30 cellular contexts compared by ENCODE assay signal in the genomic region with DNA sequence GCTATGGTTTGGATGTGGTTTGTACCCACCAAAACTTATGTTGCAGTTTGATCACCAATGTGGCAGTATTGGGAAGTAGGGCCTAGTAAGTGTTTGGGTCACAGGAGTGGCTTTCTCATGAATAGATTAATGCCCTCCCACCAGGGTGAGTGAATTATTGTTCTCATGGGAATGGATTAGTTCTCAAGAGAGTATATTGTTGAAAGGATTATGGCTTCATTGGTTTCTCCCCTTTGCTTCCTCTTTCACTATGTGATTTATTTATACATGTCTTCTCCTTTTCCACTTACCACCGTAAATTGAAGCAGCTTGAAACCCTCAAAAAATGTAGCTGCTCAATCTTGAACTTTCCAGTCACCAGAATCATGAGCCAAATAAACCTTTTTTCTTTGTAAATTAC. TPM values are rescaled to one million over a fixed set of nuclear protein-coding genes. Genes with fewer than 3 reads are reported as not detected.
DNase-seq lines count a peak whose midpoint lies in the region; ATAC-seq, FAIRE-seq and TF ChIP-seq lines count a peak whose summit lies in the region.
"Had no signal": no experiment of that assay in that cellular context is flagged by ENCODE, and none has a peak within 500 bp of the region (broad histone marks: within the 10 kb centered on the region; RNA-seq: fewer than 3 reads in every experiment).

No MANE protein-coding gene starts in this region.

- TF ChIP-seq EP300 in GM12878 (IDR thresholded peaks at IDR 0.05; ENCODE audit: borderline replicate concordance in 1 of 2, control insufficient read depth in 1 of 2, low read depth in 2 of 2, low read length in 2 of 2), result no peak

- H3K36me3 ChIP-seq in GM12878 (ENCODE audit: control insufficient read depth in 2 of 2, insufficient read depth in 2 of 2, low read length in 1 of 2), result peaks cover 6 to 24% of the 10 kb centered on the region in 2 experiments

- TF ChIP-seq CTCF in D721Med (IDR thresholded peaks at IDR 0.05; ENCODE audit: insufficient read depth, missing control alignments), result no peak
- TF ChIP-seq CTCF in GM12878 (IDR thresholded peaks at IDR 0.05 in 2 of 3, conservative IDR thresholded peaks at IDR 0.05 in 1 of 3; ENCODE audit: control insufficient read depth in 2 of 3, extremely low read depth in 1 of 3, insufficient read depth in 1 of 3, low read depth in 3 of 3, low read length in 3 of 3), result no peak

- RAD21 ChIA-PET in GM12878 (lab: Charles Lee; ENCODE audit: unreplicated experiment), result interaction anchor here (1.1 kb wide), 1 partner anchor 9 kb away, joined by 5 read pairs; no protein-coding TSS in a partner anchor

- FAIRE-seq in D721Med (lab: Jason Lieb, UNC), result peak; percentile 41
- no peak for FAIRE-seq in GM12878 (lab: Jason Lieb, UNC)

- H2AFZ ChIP-seq in GM12878 (ENCODE audit: control insufficient read depth, low read depth, low read length), result no peak overlapping the region; the same call in 1 of the 2 replicates

- no peak overlapping the region for H3K9ac ChIP-seq in GM12878 (ENCODE audit: control insufficient read depth, insufficient read depth, low read length)
- H3K9ac ChIP-seq: SK-N-SH had no signal

- peak; percentile 30 for ATAC-seq in HG02798 (IDR thresholded peaks at IDR 0.05; ENCODE audit: poor library complexity, unreplicated experiment)
- ATAC-seq in GM12878, result peak; percentile 61
- ATAC-seq in activated T-cell treated with anti-CD3 and anti-CD28 coated beads, Interleukin-2, amount 50 U/mL, for 72 hours (replicated peaks in 1 of 2), result no peak
- no peak for ATAC-seq in HG03175 (IDR thresholded peaks at IDR 0.05; ENCODE audit: unreplicated experiment)
- ATAC-seq in SK-N-SH treated with all-trans-retinoic acid at 6 μM for 48 hours, result no peak
- ATAC-seq: stimulated activated naive CD8-positive, alpha-beta T cell treated with anti-CD3 and anti-CD28 coated beads, Interleukin-15, amount 100 ng/mL, for 72 hours had no signal

- no peak for TF ChIP-seq RAD21 in GM12878 (IDR thresholded peaks at IDR 0.05; ENCODE audit: insufficient read depth, low read depth, low read length)

- in situ Hi-C loops in GM12878 (cut with MboI), result no loop called here

- WGBS in GM12878 (ENCODE audit: insufficient coverage, insufficient replicate concordance, low lambda C conversion rate, missing lambda C conversion rate), result 5% methylated on average over 1 of the region's 1 CpG

- H3K27me3 Mint-ChIP-seq in activated T-cell treated with anti-CD3 and anti-CD28 coated beads, Interleukin-2, amount 50 U/mL, for 72 hours (ENCODE audit: low read depth), result no peaks in the 10 kb centered on the region
- H3K27me3 Mint-ChIP-seq in activated T-helper 1 cell treated with anti-CD3 and anti-CD28 coated beads, Interleukin-12 subunit alpha, Interleukin-12 subunit beta, Interleukin-2, Interleukin-4 antibody, amounts not matched to agents 30 ng/mL and 10 ng/mL and 1 ng/mL, durations not matched to agents 14 hours and 24 hours and 36 hours (ENCODE audit: insufficient read depth), result no peaks in the 10 kb centered on the region
- H3K27me3 Mint-ChIP-seq: activated CD4-positive, alpha-beta memory T cell treated with anti-CD3 and anti-CD28 coated beads, Interleukin-2, amount 10 ng/mL, durations not matched to agents 7 days and 5 days; CD4-positive, alpha-beta memory T cell; stimulated activated naive CD8-positive, alpha-beta T cell treated with anti-CD3 and anti-CD28 coated beads, Interleukin-15, amount 100 ng/mL, for 72 hours had no signal

- no peak for TF ChIP-seq POLR2A in GM12878 (IDR thresholded peaks at IDR 0.05; ENCODE audit: low read depth, low read length)

- no peaks in the 10 kb centered on the region for H3K27me3 ChIP-seq in GM12878 (replicated peaks in 1 of 2; ENCODE audit: control insufficient read depth in 2 of 2, insufficient read depth in 2 of 2, low read length in 1 of 2)
- H3K27me3 ChIP-seq: tibial artery had no signal

- no peak overlapping the region for H3K4me3 Mint-ChIP-seq in activated T-cell treated with anti-CD3 and anti-CD28 coated beads, Interleukin-2, amount 50 U/mL, for 72 hours
- no peak overlapping the region for H3K4me3 Mint-ChIP-seq in activated T-helper 1 cell treated with anti-CD3 and anti-CD28 coated beads, Interleukin-12 subunit alpha, Interleukin-12 subunit beta, Interleukin-2, Interleukin-4 antibody, amounts not matched to agents 30 ng/mL and 10 ng/mL and 1 ng/mL, durations not matched to agents 14 hours and 24 hours and 36 hours
- H3K4me3 Mint-ChIP-seq: activated CD4-positive, alpha-beta memory T cell treated with anti-CD3 and anti-CD28 coated beads, Interleukin-2, amount 10 ng/mL, durations not matched to agents 7 days and 5 days; CD4-positive, alpha-beta memory T cell; stimulated activated naive CD8-positive, alpha-beta T cell treated with anti-CD3 and anti-CD28 coated beads, Interleukin-15, amount 100 ng/mL, for 72 hours; T-helper 2 cell treated with Interferon-gamma antibody and Interleukin-4, amounts not matched to agents 5 μg/mL and 100 μg/mL, for 36 hours had no signal

- no peaks in the 10 kb centered on the region for H4K20me1 ChIP-seq in GM12878 (ENCODE audit: control insufficient read depth, insufficient read depth)

- H3K79me2 ChIP-seq in GM12878 (ENCODE audit: control insufficient read depth, insufficient read depth, low read length), result no peaks in the 10 kb centered on the region; the same call in none of the 2 replicates

- peaks cover 11% of the 10 kb centered on the region for H3K9me3 ChIP-seq in GM12878 (replicated peaks; ENCODE audit: control insufficient read depth, insufficient read depth, low read length)
- H3K9me3 ChIP-seq: SK-N-SH, tibial artery had no signal

- H3K4me1 Mint-ChIP-seq in activated T-cell treated with anti-CD3 and anti-CD28 coated beads, Interleukin-2, amount 50 U/mL, for 72 hours (ENCODE audit: low read depth), result no peaks in the 10 kb centered on the region
- no peaks in the 10 kb centered on the region for H3K4me1 Mint-ChIP-seq in activated T-helper 1 cell treated with anti-CD3 and anti-CD28 coated beads, Interleukin-12 subunit alpha, Interleukin-12 subunit beta, Interleukin-2, Interleukin-4 antibody, amounts not matched to agents 30 ng/mL and 10 ng/mL and 1 ng/mL, durations not matched to agents 14 hours and 24 hours and 36 hours (ENCODE audit: low read depth)

- H3K4me2 ChIP-seq in GM12878 (ENCODE audit: control insufficient read depth, insufficient read depth), result peak overlapping the region; percentile 41; the same call in 1 of the 2 replicates
- H3K4me2 ChIP-seq: SK-N-SH had no signal

- H3K4me3 ChIP-seq in GM12878, result no peak overlapping the region
- H3K4me3 ChIP-seq: tibial artery had no signal

- CTCF ChIA-PET in GM12878 (lab: Yijun Ruan, JAX), result interaction anchor here (1.2 to 1.8 kb wide), 2 partner anchors 8 to 13 kb away, joined by 3 to 4 read pairs; no protein-coding TSS in a partner anchor

- DNase-seq in D721Med (ENCODE audit: insufficient read length, low spot score) (no peak), NAMALWA (ENCODE audit: low spot score) (peak; percentile 52), GM12878 (ENCODE audit: low read depth, low spot score) (peak; percentile 41)
- DNase-seq in activated T-cell treated with anti-CD3 and anti-CD28 coated beads, Interleukin-2, amount 50 U/mL, for 72 hours, result no peak
- DNase-seq in activated T-helper 1 cell treated with anti-CD3 and anti-CD28 coated beads, Interleukin-12 subunit alpha, Interleukin-12 subunit beta, Interleukin-2, Interleukin-4 antibody, amounts not matched to agents 30 ng/mL and 10 ng/mL and 1 ng/mL, durations not matched to agents 14 hours and 24 hours and 36 hours (ENCODE audit: low spot score), result no peak
- DNase-seq: activated CD4-positive, alpha-beta memory T cell treated with anti-CD3 and anti-CD28 coated beads, Interleukin-2, amount 10 ng/mL, durations not matched to agents 7 days and 5 days; activated CD4-positive, CD25-positive, alpha-beta regulatory T cell; activated naive CD4-positive, alpha-beta T cell treated with Interleukin-2 at 50 U/mL for 16 hours; aorta; CD4-positive, alpha-beta memory T cell; DMS53; GF-D8; GOT3; KG1; mesenchymal stem cell; NCI-H1105; NCI-H2081; NCI-H510A; retina; SK-N-SH; stimulated activated CD4-positive, alpha-beta T cell treated with anti-CD3 and anti-CD28 coated beads, Interleukin-4, amount 100 ng/mL, for 4 hours; stimulated activated naive CD8-positive, alpha-beta T cell treated with anti-CD3 and anti-CD28 coated beads, Interleukin-15, amount 100 ng/mL, for 72 hours; tibial artery had no signal

- SMC1A ChIA-PET in GM12878 (lab: Charles Lee; ENCODE audit: uncharacterized antibody, unreplicated experiment), result interaction anchor here (0.8 to 5.9 kb wide), 4 partner anchors 8 to 411 kb away, joined by 3 to 27 read pairs (median 10); a partner anchor contains a TSS

- peaks cover 4 to 29% of the 10 kb centered on the region in 2 donors for H3K36me3 Mint-ChIP-seq in activated T-cell treated with anti-CD3 and anti-CD28 coated beads, Interleukin-2, amount 50 U/mL, for 72 hours (ENCODE audit: insufficient read depth in 2 of 2)
- H3K36me3 Mint-ChIP-seq in activated T-helper 1 cell treated with anti-CD3 and anti-CD28 coated beads, Interleukin-12 subunit alpha, Interleukin-12 subunit beta, Interleukin-2, Interleukin-4 antibody, amounts not matched to agents 30 ng/mL and 10 ng/mL and 1 ng/mL, durations not matched to agents 14 hours and 24 hours and 36 hours (ENCODE audit: low read depth), result peaks cover 41% of the 10 kb centered on the region

- BruUV-seq in GM12878 (replicated peaks; lab: Mats Ljungman, UMichigan), result no TSS peak

- H3K9me3 Mint-ChIP-seq in activated T-cell treated with anti-CD3 and anti-CD28 coated beads, Interleukin-2, amount 50 U/mL, for 72 hours, result no peaks in the 10 kb centered on the region
- H3K9me3 Mint-ChIP-seq in activated T-helper 1 cell treated with anti-CD3 and anti-CD28 coated beads, Interleukin-12 subunit alpha, Interleukin-12 subunit beta, Interleukin-2, Interleukin-4 antibody, amounts not matched to agents 30 ng/mL and 10 ng/mL and 1 ng/mL, durations not matched to agents 14 hours and 24 hours and 36 hours, result no peaks in the 10 kb centered on the region
- H3K9me3 Mint-ChIP-seq: activated CD4-positive, alpha-beta memory T cell treated with anti-CD3 and anti-CD28 coated beads, Interleukin-2, amount 10 ng/mL, durations not matched to agents 7 days and 5 days; CD4-positive, alpha-beta memory T cell; stimulated activated naive CD8-positive, alpha-beta T cell treated with anti-CD3 and anti-CD28 coated beads, Interleukin-15, amount 100 ng/mL, for 72 hours; T-helper 2 cell treated with Interferon-gamma antibody and Interleukin-4, amounts not matched to agents 5 μg/mL and 100 μg/mL, for 36 hours had no signal

- H3K4me1 ChIP-seq in GM12878 (ENCODE audit: control insufficient read depth, insufficient read depth, low read length), result no peaks in the 10 kb centered on the region; the same call in 1 of the 2 replicates
- H3K4me1 ChIP-seq: tibial artery had no signal

- POLR2A ChIA-PET in GM12878 (lab: Charles Lee), result no interaction called here

- intact Hi-C loops in GM12878 (cut with micrococcal nuclease; ENCODE audit: unreplicated experiment), result no loop called here
- intact Hi-C loops in activated T-helper 1 cell treated with anti-CD3 and anti-CD28 coated beads, Interleukin-12 subunit alpha, Interleukin-12 subunit beta, Interleukin-2, Interleukin-4 antibody, amounts not matched to agents 30 ng/mL and 10 ng/mL and 1 ng/mL, durations not matched to agents 14 hours and 24 hours and 36 hours (cut with micrococcal nuclease), result no loop called here

- peak overlapping the region; percentile 50 for H3K27ac ChIP-seq in GM12878 (ENCODE audit: control insufficient read depth, insufficient read depth)
- H3K27ac ChIP-seq: RWPE1, tibial artery had no signal

- H3K27ac Mint-ChIP-seq in activated T-cell treated with anti-CD3 and anti-CD28 coated beads, Interleukin-2, amount 50 U/mL, for 72 hours, result no peak overlapping the region
- no peak overlapping the region for H3K27ac Mint-ChIP-seq in activated T-helper 1 cell treated with anti-CD3 and anti-CD28 coated beads, Interleukin-12 subunit alpha, Interleukin-12 subunit beta, Interleukin-2, Interleukin-4 antibody, amounts not matched to agents 30 ng/mL and 10 ng/mL and 1 ng/mL, durations not matched to agents 14 hours and 24 hours and 36 hours
- H3K27ac Mint-ChIP-seq: activated CD4-positive, alpha-beta memory T cell treated with anti-CD3 and anti-CD28 coated beads, Interleukin-2, amount 10 ng/mL, durations not matched to agents 7 days and 5 days; stimulated activated naive CD8-positive, alpha-beta T cell treated with anti-CD3 and anti-CD28 coated beads, Interleukin-15, amount 100 ng/mL, for 72 hours; T-helper 2 cell treated with Interferon-gamma antibody and Interleukin-4, amounts not matched to agents 5 μg/mL and 100 μg/mL, for 36 hours had no signal

RNA-seq across cellular contexts. Expression of a gene that starts 10.8 kb away (rescaled TPM):
- 47.2 and 51.1 TPM in 2 replicates for total RNA-seq in GM12878 (2013; cell fraction: nucleolus; rRNA removed)
- total RNA-seq in GM12878 (2014; rRNA removed), result 18.1 and 22.8 TPM in 2 replicates
- total RNA-seq in GM12878 (2014; rRNA removed; fragmentation: Illumina TruSeq; extraction: Trizol), result 26.7 and 27.3 TPM in 2 replicates
- total RNA-seq in GM12878 (2021), result 20.7 and 21.5 TPM in 2 replicates
- polyA plus RNA-seq in GM12878 (2011; ENCODE audit: low read depth), result 9.1 TPM
- 26.4 and 41.6 TPM in 2 replicates for polyA plus RNA-seq in GM12878 (2011; rRNA removed)
- 7.3 and 9.1 TPM in 2 replicates for polyA plus RNA-seq in GM12878 (2011; cell fraction: cytosol; rRNA removed)
- 22.6 and 27.1 TPM in 2 replicates for polyA plus RNA-seq in GM12878 (2011; cell fraction: nucleus; rRNA removed)
- 16.2 and 21.5 TPM in 2 replicates for polyA plus RNA-seq in GM12878 (2012)
- polyA plus RNA-seq in GM12878 (2014; fragmentation: Illumina TruSeq; extraction: Trizol), result 29.3 and 35.1 TPM in 2 replicates
- polyA plus RNA-seq in GM12878 (2014; fragmentation: Nextera tagmentation; extraction: Ambion mirVana), result 10 to 100 TPM; 24.5 to 29.1 TPM
- polyA plus RNA-seq in GM12878 (2014; rRNA removed), result 11.8 and 13.8 TPM in 2 replicates
- 10 to 100 TPM; 23.8 to 24.2 TPM for polyA plus RNA-seq in GM12878 (2016; fragmentation: Nextera tagmentation; extraction: Ambion mirVana)
- polyA minus RNA-seq in GM12878 (2011; rRNA and poly(A)+ RNA removed), result 11.2 and 15.0 TPM in 2 replicates
- 10.0 and 10.6 TPM in 2 replicates for polyA minus RNA-seq in GM12878 (2011; cell fraction: cytosol; rRNA and poly(A)+ RNA removed)
- 11.5 and 13.7 TPM in 2 replicates for polyA minus RNA-seq in GM12878 (2011; cell fraction: nucleus; rRNA and poly(A)+ RNA removed)
- total RNA-seq in activated T-cell treated with anti-CD3 and anti-CD28 coated beads, Interleukin-2, amount 50 U/mL, for 72 hours, result 10 to 100 TPM; 34.0 to 35.2 TPM
- total RNA-seq in activated T-helper 1 cell treated with anti-CD3 and anti-CD28 coated beads, Interleukin-12 subunit alpha, Interleukin-12 subunit beta, Interleukin-2, Interleukin-4 antibody, amounts not matched to agents 30 ng/mL and 10 ng/mL and 1 ng/mL, durations not matched to agents 14 hours and 24 hours and 36 hours, result 22.0 and 22.7 TPM in 2 replicates

RNA-seq across cellular contexts. Expression of a gene that starts 30.5 kb away (rescaled TPM):
- not detected in 2 replicates for total RNA-seq in GM12878 (2013; cell fraction: nucleolus; rRNA removed)
- not detected in 2 replicates for total RNA-seq in GM12878 (2014; rRNA removed)
- total RNA-seq in GM12878 (2014; rRNA removed; fragmentation: Illumina TruSeq; extraction: Trizol), result not detected in 2 replicates
- not detected in 2 replicates for total RNA-seq in GM12878 (2021)
- polyA plus RNA-seq in GM12878 (2011; ENCODE audit: low read depth), result not detected
- 0.16 and 0.17 TPM in 2 replicates for polyA plus RNA-seq in GM12878 (2011; rRNA removed)
- 0.05 TPM in 1 of 2 replicates, not detected in the other for polyA plus RNA-seq in GM12878 (2011; cell fraction: cytosol; rRNA removed)
- not detected in 2 replicates for polyA plus RNA-seq in GM12878 (2011; cell fraction: nucleus; rRNA removed)
- not detected in 2 replicates for polyA plus RNA-seq in GM12878 (2012)
- polyA plus RNA-seq in GM12878 (2014; fragmentation: Illumina TruSeq; extraction: Trizol), result not detected in 2 replicates
- not detected for polyA plus RNA-seq in GM12878 (2014; fragmentation: Nextera tagmentation; extraction: Ambion mirVana)
- polyA plus RNA-seq in GM12878 (2014; rRNA removed), result not detected in 2 replicates
- not detected for polyA plus RNA-seq in GM12878 (2016; fragmentation: Nextera tagmentation; extraction: Ambion mirVana)
- 0.10 TPM in 1 of 2 replicates, not detected in the other for polyA minus RNA-seq in GM12878 (2011; rRNA and poly(A)+ RNA removed)
- not detected in 2 replicates for polyA minus RNA-seq in GM12878 (2011; cell fraction: cytosol; rRNA and poly(A)+ RNA removed)
- 0.12 TPM in 1 of 2 replicates, not detected in the other for polyA minus RNA-seq in GM12878 (2011; cell fraction: nucleus; rRNA and poly(A)+ RNA removed)
- total RNA-seq in activated T-cell treated with anti-CD3 and anti-CD28 coated beads, Interleukin-2, amount 50 U/mL, for 72 hours, result not detected
- total RNA-seq in activated T-helper 1 cell treated with anti-CD3 and anti-CD28 coated beads, Interleukin-12 subunit alpha, Interleukin-12 subunit beta, Interleukin-2, Interleukin-4 antibody, amounts not matched to agents 30 ng/mL and 10 ng/mL and 1 ng/mL, durations not matched to agents 14 hours and 24 hours and 36 hours, result not detected in 2 replicates
- total RNA-seq: activated CD4-positive, alpha-beta memory T cell treated with anti-CD3 and anti-CD28 coated beads, Interleukin-2, amount 10 ng/mL, durations not matched to agents 7 days and 5 days; CD4-positive, alpha-beta memory T cell; dermis microvascular lymphatic vessel endothelial cell; osteoblast had no signal
- polyA plus RNA-seq: CD4-positive, alpha-beta memory T cell; SK-N-SH had no signal

Comparison
In these comparisons a context has a peak if more than half of its experiments do, and no peak if none do; other contexts are left out.
1. DNase-seq: peak in NAMALWA (single experiment) and GM12878 (single experiment); none in D721Med (single experiment), activated T-cell treated with anti-CD3 and anti-CD28 coated beads, Interleukin-2, amount 50 U/mL, for 72 hours (0 of 2) and activated T-helper 1 cell treated with anti-CD3 and anti-CD28 coated beads, Interleukin-12 subunit alpha, Interleukin-12 subunit beta, Interleukin-2, Interleukin-4 antibody, amounts not matched to agents 30 ng/mL and 10 ng/mL and 1 ng/mL, durations not matched to agents 14 hours and 24 hours and 36 hours (single experiment).
2. ATAC-seq: peak in HG02798 (single experiment) and GM12878 (single experiment); none in activated T-cell treated with anti-CD3 and anti-CD28 coated beads, Interleukin-2, amount 50 U/mL, for 72 hours (0 of 2), HG03175 (single experiment) and SK-N-SH treated with all-trans-retinoic acid at 6 μM for 48 hours (single experiment).